In genomic region chr1:10960954-10961833, GRCh38 we compare ENCODE assay signal across 8 cellular contexts. TPM values are rescaled to one million over a fixed set of nuclear protein-coding genes. Genes with fewer than 3 reads are reported as not detected.
DNase-seq lines count a peak whose midpoint lies in the region; ATAC-seq and TF ChIP-seq lines count a peak whose summit lies in the region.

No MANE protein-coding gene starts in this region.

- H3K27ac ChIP-seq in VCaP (no peak overlapping the region), breast epithelium (no peak overlapping the region)

- H3K4me3 ChIP-seq in BJ (ENCODE audit: low read depth, low read length) (no peak overlapping the region), breast epithelium (no peak overlapping the region)

- H3K27me3 ChIP-seq in BJ (ENCODE audit: control insufficient read depth, insufficient read depth, low read length) (peaks cover 10% of the 10 kb centered on the region; the same call in 1 of the 2 replicates), breast epithelium (no peaks in the 10 kb centered on the region)

- H3K36me3 ChIP-seq in BJ (ENCODE audit: control insufficient read depth, insufficient read depth, low read length): no peaks in the 10 kb centered on the region
- H3K36me3 ChIP-seq in breast epithelium: no peaks in the 10 kb centered on the region

- POLR2A ChIA-PET in BJ (lab: Charles Lee): no interaction called here

- no peaks in the 10 kb centered on the region for H3K4me1 ChIP-seq in breast epithelium

- CTCF ChIA-PET in BJ (lab: Yijun Ruan, JAX): interaction anchor here (0.7 to 1.3 kb wide), 3 partner anchors 12 to 454 kb away, joined by 4 to 8 read pairs (median 4); no protein-coding TSS in a partner anchor

- no peaks in the 10 kb centered on the region for H3K9me3 ChIP-seq in breast epithelium

- ATAC-seq in GM21526 (IDR thresholded peaks at IDR 0.05; ENCODE audit: low FRiP score, unreplicated experiment) (peak; percentile 53), GM21381 (IDR thresholded peaks at IDR 0.05; ENCODE audit: unreplicated experiment) (no peak)

- TF ChIP-seq CTCF in BJ (IDR thresholded peaks at IDR 0.05; ENCODE audit: insufficient read depth, low read depth, low read length) (peak; percentile 90), VCaP (conservative IDR thresholded peaks at IDR 0.05) (peak; percentile 86), breast epithelium (IDR thresholded peaks at IDR 0.05) (peak; percentile 76 to 78 (median 77))

- DNase-seq in BJ (ENCODE audit: low read depth) (no peak), NCI-H1930 (lab: John Stamatoyannopoulos, UW) (peak; percentile 63 to 72), breast epithelium (ENCODE audit: low spot score in 2 of 2) (peak; percentile 57 to 85), islet precursor cell (peak; percentile 91)
- DNase-seq in stimulated activated CD4-positive, alpha-beta T cell treated with anti-CD3 and anti-CD28 coated beads, Interleukin-1b, Interleukin-23, amount 100 ng/mL, for 24 hours (ENCODE audit: low read depth in 4 of 4, low spot score in 1 of 4): peak; percentile 75 to 80 (median 78)

- no peak for TF ChIP-seq POLR2A in breast epithelium (IDR thresholded peaks at IDR 0.05)

- intact Hi-C loops in breast epithelium (cut with DNase I; ENCODE audit: low total_unique reads): no loop called here

RNA-seq across cellular contexts. Expression of gene TARDBP, which starts 51.3 kb away (rescaled TPM):
- 55.5 and 120 TPM in 2 replicates for polyA plus RNA-seq in BJ (2011; rRNA removed)
- polyA minus RNA-seq in BJ (2011; rRNA and poly(A)+ RNA removed): 60.5 and 61.6 TPM in 2 replicates
- 100 to 1,000 TPM; 113 to 165 (median 142) TPM for total RNA-seq in breast epithelium
